ENCODE assay signal across 1 cellular context in the genomic region with DNA sequence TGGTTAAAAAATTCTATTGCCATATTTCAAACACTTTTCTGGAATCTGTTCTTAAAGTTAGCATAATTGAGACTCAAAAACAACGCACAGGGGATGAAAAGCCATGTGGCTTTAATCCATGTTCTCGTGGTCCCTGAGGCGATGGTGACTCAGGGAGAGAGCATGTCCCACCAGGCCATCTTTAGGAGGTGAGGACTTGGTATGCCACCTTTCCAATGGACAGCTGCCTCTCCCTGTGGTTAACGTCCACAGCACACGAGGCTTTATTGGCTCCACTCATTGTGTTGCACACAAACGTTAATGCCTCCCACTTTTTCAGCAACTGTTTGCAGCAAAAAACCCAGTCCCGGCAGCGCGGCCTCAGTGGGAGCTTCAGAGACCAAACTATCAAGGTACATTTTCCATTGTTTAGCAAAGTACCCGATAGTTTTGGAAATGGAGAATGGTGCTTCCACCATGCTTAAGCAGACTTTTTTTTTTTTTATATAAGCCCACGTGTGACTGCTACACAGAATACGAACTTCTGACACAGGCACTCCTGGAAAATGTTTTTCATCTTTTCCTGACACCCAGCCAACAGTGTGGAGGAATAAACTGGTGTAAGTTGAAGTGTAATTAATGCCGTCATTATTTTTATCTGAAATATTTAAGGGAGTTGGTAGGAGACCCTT.
A peak's percentile ranks its signal among the peaks of the same experiment; 100 is the strongest.
TF ChIP-seq lines count a peak whose summit lies in the region.

No MANE protein-coding gene starts in this region.

TF ChIP-seq in HepG2, 621 proteins besides CTCF, POLR2A, EP300 and RAD21 (continued from another document):
- TF ChIP-seq MNT (IDR thresholded peaks at IDR 0.05), result peak; percentile 44
